22 cellular contexts compared by ENCODE assay signal in the genomic region with DNA sequence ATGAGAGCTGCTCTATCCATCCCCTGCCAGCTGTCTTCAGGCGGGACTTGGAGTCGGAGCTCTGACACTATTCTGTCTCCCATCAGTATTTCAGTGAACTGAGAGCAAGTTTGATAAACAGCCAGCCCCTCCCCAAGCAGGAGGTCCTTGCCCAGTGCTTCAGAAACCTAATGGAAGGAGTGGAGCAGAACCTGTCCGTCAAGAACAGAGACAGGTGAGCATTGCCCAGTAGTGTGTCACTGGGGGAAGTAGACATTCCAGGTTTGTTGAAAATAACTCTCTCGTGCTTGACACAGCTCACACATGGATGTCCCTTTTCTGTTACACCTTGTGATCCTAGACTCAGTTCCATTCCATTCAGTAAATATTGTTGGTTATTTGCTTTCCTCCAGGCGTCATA. TPM values are rescaled to one million over a fixed set of nuclear protein-coding genes. Genes with fewer than 3 reads are reported as not detected.
DNase-seq lines count a peak whose midpoint lies in the region; FAIRE-seq and TF ChIP-seq lines count a peak whose summit lies in the region.
"Had no signal": no experiment of that assay in that cellular context is flagged by ENCODE, and none has a peak within 500 bp of the region (broad histone marks: within the 10 kb centered on the region; RNA-seq: fewer than 3 reads in every experiment).

No MANE protein-coding gene starts in this region.

- H3K27ac Mint-ChIP-seq in Calu3 (ENCODE audit: unreplicated experiment): peak overlapping the region; percentile 57
- H3K27ac Mint-ChIP-seq: CD8-positive, alpha-beta memory T cell; HFFc6 had no signal

- H3K4me1 Mint-ChIP-seq in Calu3 (ENCODE audit: low read depth, unreplicated experiment): peaks cover 15% of the 10 kb centered on the region
- H3K4me1 Mint-ChIP-seq: CD8-positive, alpha-beta memory T cell had no signal

- no peaks in the 10 kb centered on the region for H3K36me3 Mint-ChIP-seq in Calu3 (ENCODE audit: insufficient read depth, unreplicated experiment)
- H3K36me3 Mint-ChIP-seq: CD8-positive, alpha-beta memory T cell had no signal

- CTCF ChIA-PET in Calu3 (lab: Charles Lee): interaction anchor here (1.1 to 1.2 kb wide), 2 partner anchors 14 to 46 kb away, joined by 3 read pairs; no protein-coding TSS in a partner anchor

- H3K27me3 ChIP-seq in bronchial epithelial cell (ENCODE audit: control insufficient read depth, insufficient read depth, low read length): no peaks in the 10 kb centered on the region

- no peak overlapping the region for H3K4me3 Mint-ChIP-seq in Calu3 (ENCODE audit: low read depth, unreplicated experiment)
- H3K4me3 Mint-ChIP-seq: CD8-positive, alpha-beta memory T cell; HFFc6 had no signal

- H3K27me3 Mint-ChIP-seq in Calu3 (ENCODE audit: unreplicated experiment): no peaks in the 10 kb centered on the region

- BruUV-seq in Calu3 (replicated peaks; lab: Mats Ljungman, UMichigan): no TSS peak

- FAIRE-seq in HTR-8/SVneo (lab: Jason Lieb, UNC): peak; percentile 31
- no peak for FAIRE-seq in bronchial epithelial cell (lab: Jason Lieb, UNC)
- FAIRE-seq: A204.1, D721Med had no signal

- H3K36me3 ChIP-seq in bronchial epithelial cell (ENCODE audit: control insufficient read depth, insufficient read depth, low read length): no peaks in the 10 kb centered on the region

- no peak for TF ChIP-seq CTCF in Calu3 (IDR thresholded peaks at IDR 0.05; ENCODE audit: unreplicated experiment)
- TF ChIP-seq CTCF in bronchial epithelial cell (IDR thresholded peaks at IDR 0.05; ENCODE audit: insufficient read depth, low read length, severe bottlenecking): no peak

- peak; percentile 63 for DNase-seq in Calu3
- DNase-seq in HTR-8/SVneo (ENCODE audit: insufficient read length, low spot score): no peak
- peak; percentile 24 for DNase-seq in bronchial epithelial cell (ENCODE audit: low read depth)
- DNase-seq in renal cortical epithelial cell (ENCODE audit: low read depth): peak; percentile 25
- no peak for DNase-seq in occipital lobe (lab: John Stamatoyannopoulos, UW)
- no peak for DNase-seq in foreskin melanocyte
- DNase-seq in activated CD8-positive, alpha-beta memory T cell treated with anti-CD3 and anti-CD28 coated beads, Interleukin-2, amount 50 U/mL, for 4 hours: no peak
- DNase-seq: CD8-positive, alpha-beta memory T cell; DMS53; H7; HFFc6; KBM-7; NCI-H1092 treated with DMSO at 0.1 percent for 48 hours; NCI-H146; NCI-H2029 treated with DMSO at 0.1 percent for 48 hours; NCI-H226; NCI-H524 treated with DMSO at 0.1 percent for 48 hours; NCI-H82; Right ventricle myocardium superior had no signal

- intact Hi-C loops in Calu3 (cut with micrococcal nuclease; ENCODE audit: unreplicated experiment): no loop called here

- no peaks in the 10 kb centered on the region for H3K9me3 Mint-ChIP-seq in Calu3 (ENCODE audit: low read depth, unreplicated experiment)
- H3K9me3 Mint-ChIP-seq: CD8-positive, alpha-beta memory T cell; HFFc6 had no signal

- H3K4me3 ChIP-seq in bronchial epithelial cell (ENCODE audit: low read depth, low read length): no peak overlapping the region

RNA-seq across cellular contexts. Expression of a gene that starts 13.2 kb away (rescaled TPM):
- total RNA-seq in Calu3 (2022) (6.0 and 6.5 TPM in 2 replicates), bronchial epithelial cell (not detected in 2 replicates), renal cortical epithelial cell (0.35 TPM in 1 of 2 replicates, not detected in the other), occipital lobe (not detected)
- total RNA-seq: CD8-positive, alpha-beta memory T cell; H7; HFFc6; OCI-LY7; Right ventricle myocardium superior had no signal

Comparison
In these comparisons a context has a peak if more than half of its experiments do, and no peak if none do; other contexts are left out.
1. DNase-seq: peak in Calu3 (single experiment), bronchial epithelial cell (single experiment) and renal cortical epithelial cell (single experiment); none in HTR-8/SVneo (single experiment), occipital lobe (single experiment), foreskin melanocyte (single experiment) and activated CD8-positive, alpha-beta memory T cell treated with anti-CD3 and anti-CD28 coated beads, Interleukin-2, amount 50 U/mL, for 4 hours (single experiment).